In genomic region chr5:167643616-167644015, GRCh38 we compare ENCODE assay signal across 18 cellular contexts.
A peak's percentile ranks its signal among the peaks of the same experiment; 100 is the strongest.
DNase-seq lines count a peak whose midpoint lies in the region; ATAC-seq and TF ChIP-seq lines count a peak whose summit lies in the region.
"Had no signal": no experiment of that assay in that cellular context is flagged by ENCODE, and none has a peak within 500 bp of the region (broad histone marks: within the 10 kb centered on the region; RNA-seq: fewer than 3 reads in every experiment).

No MANE protein-coding gene starts in this region.

- ATAC-seq in HG03175 (IDR thresholded peaks at IDR 0.05; ENCODE audit: unreplicated experiment) = no peak
- ATAC-seq: activated naive CD4-positive, alpha-beta T cell treated with anti-CD3 and anti-CD28 coated beads, Interleukin-2, amount 50 U/mL, for 72 hours; natural killer cell; sciatic nerve; stimulated activated effector memory CD8-positive, alpha-beta T cell treated with anti-CD3 and anti-CD28 coated beads, Interleukin-12 subunit alpha, Interleukin-12 subunit beta, amount 100 ng/mL, for 72 hours had no signal

- no peaks in the 10 kb centered on the region for H3K36me3 ChIP-seq in SK-N-MC (ENCODE audit: insufficient read depth, low read length)
- H3K36me3 ChIP-seq: pancreas, thoracic aorta had no signal

- H3K4me1 Mint-ChIP-seq in osteocyte (ENCODE audit: unreplicated experiment) = peaks cover 46% of the 10 kb centered on the region
- H3K4me1 Mint-ChIP-seq: CD8-positive, alpha-beta memory T cell; natural killer cell; stimulated activated effector memory CD8-positive, alpha-beta T cell treated with anti-CD3 and anti-CD28 coated beads, Interleukin-12 subunit alpha, Interleukin-12 subunit beta, amount 100 ng/mL, for 72 hours had no signal

- DNase-seq in EL (peak; percentile 35), SK-N-MC (ENCODE audit: low read depth, low spot score) (no peak), epithelial cell of esophagus (ENCODE audit: low read depth) (peak; percentile 38), osteocyte (ENCODE audit: extremely low spot score, unreplicated experiment) (no peak), retina (no peak), GM19240 (ENCODE audit: insufficient read length, low spot score) (no peak)
- DNase-seq in stimulated activated naive CD4-positive, alpha-beta T cell treated with Interleukin-2 at 50 U/mL for 16 hours (lab: John Stamatoyannopoulos, UW) = no peak
- DNase-seq: CD8-positive, alpha-beta memory T cell; natural killer cell; NCI-H1417 treated with DMSO at 0.1 percent for 48 hours; NCI-H524; pancreas had no signal

- no peaks in the 10 kb centered on the region for H3K27me3 Mint-ChIP-seq in osteocyte (ENCODE audit: unreplicated experiment)
- H3K27me3 Mint-ChIP-seq: brain; CD8-positive, alpha-beta memory T cell had no signal

- peak overlapping the region; percentile 51 for H3K9ac ChIP-seq in SK-N-MC (ENCODE audit: insufficient read length)

- H3K9me3 Mint-ChIP-seq in osteocyte (ENCODE audit: unreplicated experiment) = no peaks in the 10 kb centered on the region
- H3K9me3 Mint-ChIP-seq: brain had no signal

- peak overlapping the region; percentile 97 for H3K27ac ChIP-seq in SK-N-MC
- H3K27ac ChIP-seq: pancreas, thoracic aorta had no signal

- no peak overlapping the region for H3K4me3 Mint-ChIP-seq in osteocyte (ENCODE audit: unreplicated experiment)
- H3K4me3 Mint-ChIP-seq: brain; CD8-positive, alpha-beta memory T cell; natural killer cell; stimulated activated effector memory CD8-positive, alpha-beta T cell treated with anti-CD3 and anti-CD28 coated beads, Interleukin-12 subunit alpha, Interleukin-12 subunit beta, amount 100 ng/mL, for 72 hours had no signal

- no peaks in the 10 kb centered on the region for H3K9me3 ChIP-seq in SK-N-MC (ENCODE audit: low read depth, low read length)
- H3K9me3 ChIP-seq: pancreas, thoracic aorta had no signal

- H3K4me3 ChIP-seq in SK-N-MC (peak overlapping the region; percentile 54), epithelial cell of esophagus (ENCODE audit: low read length) (no peak overlapping the region)
- H3K4me3 ChIP-seq: pancreas, thoracic aorta had no signal

- peak overlapping the region; percentile 67 for H3K27ac Mint-ChIP-seq in osteocyte (ENCODE audit: unreplicated experiment)
- H3K27ac Mint-ChIP-seq: activated naive CD4-positive, alpha-beta T cell treated with anti-CD3 and anti-CD28 coated beads, Interleukin-2, amount 50 U/mL, for 72 hours; brain; CD8-positive, alpha-beta memory T cell; natural killer cell; stimulated activated effector memory CD8-positive, alpha-beta T cell treated with anti-CD3 and anti-CD28 coated beads, Interleukin-12 subunit alpha, Interleukin-12 subunit beta, amount 100 ng/mL, for 72 hours had no signal

- no peaks in the 10 kb centered on the region for H3K36me3 Mint-ChIP-seq in osteocyte (ENCODE audit: unreplicated experiment)
- H3K36me3 Mint-ChIP-seq: activated naive CD4-positive, alpha-beta T cell treated with anti-CD3 and anti-CD28 coated beads, Interleukin-2, amount 50 U/mL, for 72 hours; brain; CD8-positive, alpha-beta memory T cell; natural killer cell; stimulated activated effector memory CD8-positive, alpha-beta T cell treated with anti-CD3 and anti-CD28 coated beads, Interleukin-12 subunit alpha, Interleukin-12 subunit beta, amount 100 ng/mL, for 72 hours had no signal

- no peak for TF ChIP-seq CTCF in epithelial cell of esophagus (IDR thresholded peaks at IDR 0.05; ENCODE audit: insufficient read depth, low read depth, low read length, missing control alignments)
- TF ChIP-seq CTCF in osteocyte (IDR thresholded peaks at IDR 0.05) = no peak

Comparison
In these comparisons a context has a peak if more than half of its experiments do, and no peak if none do; other contexts are left out.
1. DNase-seq: peak in EL (single experiment) and epithelial cell of esophagus (single experiment); none in SK-N-MC (single experiment), osteocyte (single experiment), retina (single experiment), stimulated activated naive CD4-positive, alpha-beta T cell treated with Interleukin-2 at 50 U/mL for 16 hours (single experiment) and GM19240 (single experiment).